Comparison of ENCODE assay signal across 12 cellular contexts in the genomic region with DNA sequence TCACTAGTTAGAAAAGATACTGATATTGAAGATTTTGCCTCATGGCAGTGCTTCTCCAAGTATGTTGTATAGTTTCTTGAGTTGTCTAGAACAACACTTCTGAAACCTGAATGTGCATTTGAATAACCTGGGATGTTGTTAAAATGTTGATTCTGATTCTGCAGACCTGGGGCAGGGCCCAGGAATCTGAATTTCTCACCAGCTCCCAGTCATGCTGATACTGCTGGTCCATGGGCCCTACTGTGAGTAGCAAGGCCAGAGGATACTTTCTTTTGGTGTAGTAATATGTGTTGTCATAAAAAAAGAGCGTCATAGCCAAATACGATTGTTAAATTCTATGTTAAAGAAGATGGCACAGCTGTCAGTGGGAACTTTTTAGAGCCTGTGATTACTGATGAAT. TPM values are rescaled to one million over a fixed set of nuclear protein-coding genes. Genes with fewer than 3 reads are reported as not detected.
DNase-seq lines count a peak whose midpoint lies in the region; ATAC-seq and TF ChIP-seq lines count a peak whose summit lies in the region.
"Had no signal": no experiment of that assay in that cellular context is flagged by ENCODE, and none has a peak within 500 bp of the region (broad histone marks: within the 10 kb centered on the region; RNA-seq: fewer than 3 reads in every experiment).

No MANE protein-coding gene starts in this region.

- CTCF ChIA-PET in PC-9 (lab: Charles Lee): no interaction called here

- TF ChIP-seq POLR2A in vagina (IDR thresholded peaks at IDR 0.05): no peak

- H3K27ac Mint-ChIP-seq in stimulated activated naive CD8-positive, alpha-beta T cell treated with anti-CD3 and anti-CD28 coated beads, Interleukin-15, Interleukin-2, amounts not matched to agents 100 ng/mL and 50 ng/mL, for 24 hours: peak overlapping the region; percentile 88
- H3K27ac Mint-ChIP-seq in central memory CD8-positive, alpha-beta T cell (ENCODE audit: low read depth): peak overlapping the region; percentile 99
- peak overlapping the region; percentile 86 to 97 for H3K27ac Mint-ChIP-seq in natural killer cell treated with Interleukin-12 subunit alpha and Interleukin-12 subunit beta and Interleukin-15 and Interleukin-18, amount 100 ng/mL, for 72 hours

- peaks cover 92% of the 10 kb centered on the region for H3K4me1 Mint-ChIP-seq in stimulated activated naive CD8-positive, alpha-beta T cell treated with anti-CD3 and anti-CD28 coated beads, Interleukin-15, Interleukin-2, amounts not matched to agents 100 ng/mL and 50 ng/mL, for 24 hours (ENCODE audit: low read depth)
- peaks cover 88% of the 10 kb centered on the region for H3K4me1 Mint-ChIP-seq in central memory CD8-positive, alpha-beta T cell
- H3K4me1 Mint-ChIP-seq in natural killer cell treated with Interleukin-12 subunit alpha and Interleukin-12 subunit beta and Interleukin-15 and Interleukin-18, amount 100 ng/mL, for 72 hours (ENCODE audit: low read depth in 2 of 2): peaks cover 76 to 83% of the 10 kb centered on the region in 2 donors

- H3K79me2 ChIP-seq in PC-9 (ENCODE audit: low read depth): no peaks in the 10 kb centered on the region; the same call in 1 of the 2 replicates

- H3K9me2 ChIP-seq in PC-9 (ENCODE audit: insufficient read depth): no peaks in the 10 kb centered on the region

- intact Hi-C loops in vagina (cut with DNase I): no loop called here
- intact Hi-C loops in PC-9 (cut with micrococcal nuclease; ENCODE audit: unreplicated experiment): no loop called here

- H3K4me3 Mint-ChIP-seq in stimulated activated naive CD8-positive, alpha-beta T cell treated with anti-CD3 and anti-CD28 coated beads, Interleukin-15, Interleukin-2, amounts not matched to agents 100 ng/mL and 50 ng/mL, for 24 hours: peak overlapping the region; percentile 80
- H3K4me3 Mint-ChIP-seq in central memory CD8-positive, alpha-beta T cell: peak overlapping the region; percentile 81
- H3K4me3 Mint-ChIP-seq in natural killer cell treated with Interleukin-12 subunit alpha and Interleukin-12 subunit beta and Interleukin-15 and Interleukin-18, amount 100 ng/mL, for 72 hours: peak overlapping the region; percentile 81

- H3K9me3 ChIP-seq in vagina (no peaks in the 10 kb centered on the region), PC-9 (ENCODE audit: insufficient read depth, low read depth) (no peaks in the 10 kb centered on the region)

- no peak overlapping the region for H2AFZ ChIP-seq in PC-9

- no peaks in the 10 kb centered on the region for H3K27me3 ChIP-seq in vagina
- no peaks in the 10 kb centered on the region for H3K27me3 ChIP-seq in PC-9 (ENCODE audit: insufficient read depth, low read depth)

- no peaks in the 10 kb centered on the region for H3F3A ChIP-seq in PC-9 (ENCODE audit: insufficient read depth, low read depth)

- H4K20me1 ChIP-seq in PC-9 (ENCODE audit: insufficient read depth): peaks cover 9% of the 10 kb centered on the region; the same call in 1 of the 2 replicates

- H3K36me3 ChIP-seq in vagina: no peaks in the 10 kb centered on the region
- no peaks in the 10 kb centered on the region for H3K36me3 ChIP-seq in PC-9 (ENCODE audit: low read depth)

- H3K4me3 ChIP-seq in vagina (no peak overlapping the region), PC-9 (no peak overlapping the region)

- no peaks in the 10 kb centered on the region for H3K27me3 Mint-ChIP-seq in stimulated activated naive CD8-positive, alpha-beta T cell treated with anti-CD3 and anti-CD28 coated beads, Interleukin-15, Interleukin-2, amounts not matched to agents 100 ng/mL and 50 ng/mL, for 24 hours
- H3K27me3 Mint-ChIP-seq in central memory CD8-positive, alpha-beta T cell: no peaks in the 10 kb centered on the region
- no peaks in the 10 kb centered on the region for H3K27me3 Mint-ChIP-seq in natural killer cell treated with Interleukin-12 subunit alpha and Interleukin-12 subunit beta and Interleukin-15 and Interleukin-18, amount 100 ng/mL, for 72 hours

- H3K27ac ChIP-seq in vagina: peak overlapping the region; percentile 63
- no peak overlapping the region for H3K27ac ChIP-seq in PC-9

- H3K4me1 ChIP-seq in vagina (peaks cover 35% of the 10 kb centered on the region), PC-9 (replicated peaks; ENCODE audit: insufficient read depth) (no peaks in the 10 kb centered on the region)

- H3K4me2 ChIP-seq in PC-9: no peak overlapping the region

- POLR2A ChIA-PET in PC-9 (lab: Charles Lee; ENCODE audit: unreplicated experiment): no interaction called here

- no TSS peak for BruUV-seq in PC-9 (replicated peaks; lab: Mats Ljungman, UMichigan)

- ATAC-seq in stimulated activated naive CD8-positive, alpha-beta T cell treated with anti-CD3 and anti-CD28 coated beads, Interleukin-15, Interleukin-2, amounts not matched to agents 100 U/mL and 50 U/mL, for 24 hours: no peak
- no peak for ATAC-seq in central memory CD8-positive, alpha-beta T cell (replicated peaks; ENCODE audit: extremely low read depth, poor library complexity, severe bottlenecking)
- no peak for ATAC-seq in natural killer cell treated with Interleukin-12 subunit alpha and Interleukin-12 subunit beta and Interleukin-15 and Interleukin-18, amount 100 ng/mL, for 72 hours
- no peak for ATAC-seq in HG02588 (IDR thresholded peaks at IDR 0.05; ENCODE audit: unreplicated experiment)
- ATAC-seq: Panc1 had no signal

- H3K9me3 Mint-ChIP-seq in stimulated activated naive CD8-positive, alpha-beta T cell treated with anti-CD3 and anti-CD28 coated beads, Interleukin-15, Interleukin-2, amounts not matched to agents 100 ng/mL and 50 ng/mL, for 24 hours: no peaks in the 10 kb centered on the region
- peaks cover 6% of the 10 kb centered on the region for H3K9me3 Mint-ChIP-seq in central memory CD8-positive, alpha-beta T cell
- no peaks in the 10 kb centered on the region for H3K9me3 Mint-ChIP-seq in natural killer cell treated with Interleukin-12 subunit alpha and Interleukin-12 subunit beta and Interleukin-15 and Interleukin-18, amount 100 ng/mL, for 72 hours

- no peak for DNase-seq in stimulated activated naive CD8-positive, alpha-beta T cell treated with anti-CD3 and anti-CD28 coated beads, Interleukin-15, Interleukin-2, amounts not matched to agents 100 U/mL and 50 U/mL, for 24 hours
- DNase-seq in central memory CD8-positive, alpha-beta T cell (ENCODE audit: low spot score in 2 of 2): no peak
- no peak for DNase-seq in natural killer cell treated with Interleukin-12 subunit alpha and Interleukin-12 subunit beta and Interleukin-15 and Interleukin-18, amount 100 ng/mL, for 72 hours (ENCODE audit: low spot score)
- no peak for DNase-seq in vagina (ENCODE audit: extremely low spot score in 2 of 2)
- no peak for DNase-seq in PC-9
- no peak for DNase-seq in HuH-7 (ENCODE audit: low spot score)
- DNase-seq: aorta; NCI-H2081; stimulated activated naive CD4-positive, alpha-beta T cell treated with Interleukin-2 at 50 U/mL for 16 hours had no signal

- H3K36me3 Mint-ChIP-seq in stimulated activated naive CD8-positive, alpha-beta T cell treated with anti-CD3 and anti-CD28 coated beads, Interleukin-15, Interleukin-2, amounts not matched to agents 100 ng/mL and 50 ng/mL, for 24 hours (ENCODE audit: low read depth): peaks cover 15% of the 10 kb centered on the region
- H3K36me3 Mint-ChIP-seq in central memory CD8-positive, alpha-beta T cell (ENCODE audit: insufficient read depth): peaks cover 54% of the 10 kb centered on the region
- H3K36me3 Mint-ChIP-seq in natural killer cell treated with Interleukin-12 subunit alpha and Interleukin-12 subunit beta and Interleukin-15 and Interleukin-18, amount 100 ng/mL, for 72 hours: peaks cover 10% of the 10 kb centered on the region

- TF ChIP-seq CTCF in vagina (IDR thresholded peaks at IDR 0.05) (no peak), PC-9 (conservative IDR thresholded peaks at IDR 0.05) (no peak)

RNA-seq across cellular contexts. Expression of gene C1QTNF9, which starts 41.6 kb away (rescaled TPM):
- under 1 TPM in 1 of 2 donors, not detected in 1; 0.39 TPM for total RNA-seq in natural killer cell treated with Interleukin-12 subunit alpha and Interleukin-12 subunit beta and Interleukin-15 and Interleukin-18, amount 100 ng/mL, for 72 hours
- total RNA-seq in vagina (not detected), PC-9 (2021) (not detected in 2 replicates)
